ENCODE assay signal across 9 cellular contexts in the genomic region with DNA sequence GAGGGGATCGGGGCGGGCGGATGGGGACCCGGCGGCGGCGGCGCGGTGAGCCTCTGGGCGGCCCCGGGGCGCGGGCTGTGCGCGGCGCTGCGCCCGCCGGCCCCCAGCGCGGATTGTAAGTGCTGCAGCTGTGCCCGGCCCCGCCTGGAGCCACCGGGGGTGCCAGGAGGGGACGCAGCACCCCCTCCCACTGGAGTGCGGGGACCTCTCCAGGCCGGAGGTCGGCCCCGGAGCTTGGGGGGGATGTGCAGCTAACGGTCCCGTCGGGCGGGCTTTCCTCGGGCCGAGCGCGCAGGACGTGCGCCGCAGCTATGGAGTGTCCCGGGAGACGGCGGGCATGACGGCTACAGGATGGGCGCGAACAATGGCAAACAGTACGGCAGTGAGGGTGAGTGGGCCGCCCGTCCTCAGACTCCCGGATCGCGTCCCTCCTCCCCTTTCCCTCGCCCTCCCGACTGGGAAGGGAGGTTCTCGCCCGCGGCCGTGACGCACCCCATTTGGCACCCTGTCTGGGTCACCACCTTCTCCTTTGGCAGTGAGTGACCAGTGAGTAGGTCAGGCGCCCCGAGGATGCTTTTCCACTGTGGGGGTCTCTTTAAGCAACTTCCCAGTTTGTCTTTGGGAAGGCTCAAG. TPM values are rescaled to one million over a fixed set of nuclear protein-coding genes. Genes with fewer than 3 reads are reported as not detected.
DNase-seq lines count a peak whose midpoint lies in the region; ATAC-seq, FAIRE-seq and TF ChIP-seq lines count a peak whose summit lies in the region.
"Had no signal": no experiment of that assay in that cellular context is flagged by ENCODE, and none has a peak within 500 bp of the region (broad histone marks: within the 10 kb centered on the region; RNA-seq: fewer than 3 reads in every experiment).

No MANE protein-coding gene starts in this region.

- H3K4me1 ChIP-seq in right cardiac atrium (ENCODE audit: control insufficient read depth, insufficient read depth, low read length) (peaks cover 3% of the 10 kb centered on the region), rectal smooth muscle tissue (ENCODE audit: control insufficient read depth, insufficient read depth, low read length) (peaks cover 9% of the 10 kb centered on the region)

- intact Hi-C loops in right cardiac atrium (cut with DNase I): no loop called here
- intact Hi-C loops in activated CD4-positive, alpha-beta T cell treated with anti-CD3 and anti-CD28 coated beads, Interleukin-2, amount 10 ng/mL, durations not matched to agents 24 days and 14 days (cut with micrococcal nuclease): no loop called here

- WGBS in right cardiac atrium: 1% methylated on average over 61 of the region's 61 CpGs

- CTCF ChIA-PET in WTC11 (lab: Charles Lee): no interaction called here

- no peak overlapping the region for H3K27ac Mint-ChIP-seq in WTC11
- H3K27ac Mint-ChIP-seq in activated CD4-positive, alpha-beta T cell treated with anti-CD3 and anti-CD28 coated beads, Interleukin-2, amount 10 ng/mL, durations not matched to agents 24 days and 14 days: no peak overlapping the region

- H3K9me3 ChIP-seq in right cardiac atrium (ENCODE audit: control insufficient read depth, low read length): no peaks in the 10 kb centered on the region
- H3K9me3 ChIP-seq: neutrophil had no signal

- H3K4me3 Mint-ChIP-seq in WTC11: peak overlapping the region; percentile 87
- no peak overlapping the region for H3K4me3 Mint-ChIP-seq in activated CD4-positive, alpha-beta T cell treated with anti-CD3 and anti-CD28 coated beads, Interleukin-2, amount 10 ng/mL, durations not matched to agents 24 days and 14 days

- H3K4me3 ChIP-seq in right cardiac atrium (ENCODE audit: low read length) (peak overlapping the region; percentile 73), rectal smooth muscle tissue (ENCODE audit: low read length) (peak overlapping the region; percentile 81)

- TF ChIP-seq POLR2A in H54 (IDR thresholded peaks at IDR 0.05; ENCODE audit: low read depth, low read length): peak; percentile 68

- DNase-seq in H54 (ENCODE audit: insufficient read length, low spot score): peak; percentile 79
- DNase-seq in WTC11 (ENCODE audit: low spot score): peak; percentile 45
- DNase-seq in right cardiac atrium: peak; percentile 85 to 91 (median 90)
- DNase-seq in stimulated activated naive CD4-positive, alpha-beta T cell (lab: John Stamatoyannopoulos, UW): no peak
- no peak for DNase-seq in NCI-H2196 treated with DMSO at 0.1 percent for 48 hours (lab: John Stamatoyannopoulos, UW; ENCODE audit: unreplicated experiment)
- no peak for DNase-seq in stimulated activated CD4-positive, alpha-beta T cell treated with anti-CD3 and anti-CD28 coated beads, Interleukin-4, amount 100 ng/mL, for 24 hours
- no peak for DNase-seq in activated CD4-positive, alpha-beta T cell treated with anti-CD3 and anti-CD28 coated beads, Interleukin-2, amount 10 ng/mL, durations not matched to agents 24 days and 14 days

- no peaks in the 10 kb centered on the region; the same call in 1 of the 2 replicates for H3K27me3 Mint-ChIP-seq in WTC11 (ENCODE audit: low read depth)
- H3K27me3 Mint-ChIP-seq in activated CD4-positive, alpha-beta T cell treated with anti-CD3 and anti-CD28 coated beads, Interleukin-2, amount 10 ng/mL, durations not matched to agents 24 days and 14 days: peaks cover 28% of the 10 kb centered on the region

- H3K36me3 ChIP-seq in rectal smooth muscle tissue (ENCODE audit: control insufficient read depth, insufficient read depth, low read length): no peaks in the 10 kb centered on the region
- H3K36me3 ChIP-seq: neutrophil had no signal

- H3K9me3 Mint-ChIP-seq in WTC11: no peaks in the 10 kb centered on the region
- H3K9me3 Mint-ChIP-seq in activated CD4-positive, alpha-beta T cell treated with anti-CD3 and anti-CD28 coated beads, Interleukin-2, amount 10 ng/mL, durations not matched to agents 24 days and 14 days: peaks cover 2% of the 10 kb centered on the region

- H3K27me3 ChIP-seq in right cardiac atrium (ENCODE audit: control insufficient read depth, insufficient read depth) (no peaks in the 10 kb centered on the region), rectal smooth muscle tissue (ENCODE audit: control insufficient read depth, insufficient read depth, low read length) (no peaks in the 10 kb centered on the region)

- peak overlapping the region; percentile 73 for H3K27ac ChIP-seq in right cardiac atrium (ENCODE audit: low read length)
- peak overlapping the region; percentile 59 for H3K27ac ChIP-seq in rectal smooth muscle tissue (ENCODE audit: low read depth, low read length)
- H3K27ac ChIP-seq: neutrophil had no signal

- peaks cover 63% of the 10 kb centered on the region for H3K4me1 Mint-ChIP-seq in WTC11
- no peaks in the 10 kb centered on the region for H3K4me1 Mint-ChIP-seq in activated CD4-positive, alpha-beta T cell treated with anti-CD3 and anti-CD28 coated beads, Interleukin-2, amount 10 ng/mL, durations not matched to agents 24 days and 14 days

- no peak for FAIRE-seq in H54 (lab: Jason Lieb, UNC)

- POLR2A ChIA-PET in WTC11 (lab: Charles Lee): interaction anchor here (1.1 kb wide), 1 partner anchor 38 kb away, joined by 3 read pairs; no protein-coding TSS in a partner anchor

- ATAC-seq in WTC11: peak; percentile 53
- peak; percentile 73 to 86 for ATAC-seq in right cardiac atrium

- 0 out of 2 replicates have a peak, but pooled peaks cover 5% of the 10 kb centered on the region for H3K36me3 Mint-ChIP-seq in WTC11
- H3K36me3 Mint-ChIP-seq in activated CD4-positive, alpha-beta T cell treated with anti-CD3 and anti-CD28 coated beads, Interleukin-2, amount 10 ng/mL, durations not matched to agents 24 days and 14 days (ENCODE audit: low read depth): no peaks in the 10 kb centered on the region

- no peak for TF ChIP-seq CTCF in WTC11 (IDR thresholded peaks at IDR 0.05)

- H3K9ac ChIP-seq in rectal smooth muscle tissue (ENCODE audit: low read length): peak overlapping the region; percentile 3

TF ChIP-seq in WTC11, 78 proteins besides CTCF, POLR2A, EP300 and RAD21 (continues in another document):
- TF ChIP-seq CREB1 (CRISPR knock-in tag; IDR thresholded peaks at IDR 0.05) (no peak), TEAD1 (CRISPR knock-in tag; IDR thresholded peaks at IDR 0.05) (no peak), ZNF416 (CRISPR knock-in tag; IDR thresholded peaks at IDR 0.05) (no peak), ZNF263 (CRISPR knock-in tag; IDR thresholded peaks at IDR 0.05; ENCODE audit: low read depth) (no peak; the same call in 1 of the 2 replicates)
- TF ChIP-seq, protein P1, sequence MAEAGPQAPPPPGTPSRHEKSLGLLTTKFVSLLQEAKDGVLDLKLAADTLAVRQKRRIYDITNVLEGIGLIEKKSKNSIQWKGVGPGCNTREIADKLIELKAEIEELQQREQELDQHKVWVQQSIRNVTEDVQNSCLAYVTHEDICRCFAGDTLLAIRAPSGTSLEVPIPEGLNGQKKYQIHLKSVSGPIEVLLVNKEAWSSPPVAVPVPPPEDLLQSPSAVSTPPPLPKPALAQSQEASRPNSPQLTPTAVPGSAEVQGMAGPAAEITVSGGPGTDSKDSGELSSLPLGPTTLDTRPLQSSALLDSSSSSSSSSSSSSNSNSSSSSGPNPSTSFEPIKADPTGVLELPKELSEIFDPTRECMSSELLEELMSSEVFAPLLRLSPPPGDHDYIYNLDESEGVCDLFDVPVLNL (CRISPR knock-in tag; IDR thresholded peaks at IDR 0.05; ENCODE audit: borderline replicate concordance, low read depth): no peak
- TF ChIP-seq, protein P2, sequence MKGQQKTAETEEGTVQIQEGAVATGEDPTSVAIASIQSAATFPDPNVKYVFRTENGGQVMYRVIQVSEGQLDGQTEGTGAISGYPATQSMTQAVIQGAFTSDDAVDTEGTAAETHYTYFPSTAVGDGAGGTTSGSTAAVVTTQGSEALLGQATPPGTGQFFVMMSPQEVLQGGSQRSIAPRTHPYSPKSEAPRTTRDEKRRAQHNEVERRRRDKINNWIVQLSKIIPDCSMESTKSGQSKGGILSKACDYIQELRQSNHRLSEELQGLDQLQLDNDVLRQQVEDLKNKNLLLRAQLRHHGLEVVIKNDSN (CRISPR knock-in tag; IDR thresholded peaks at IDR 0.05): no peak
- TF ChIP-seq, protein P3, sequence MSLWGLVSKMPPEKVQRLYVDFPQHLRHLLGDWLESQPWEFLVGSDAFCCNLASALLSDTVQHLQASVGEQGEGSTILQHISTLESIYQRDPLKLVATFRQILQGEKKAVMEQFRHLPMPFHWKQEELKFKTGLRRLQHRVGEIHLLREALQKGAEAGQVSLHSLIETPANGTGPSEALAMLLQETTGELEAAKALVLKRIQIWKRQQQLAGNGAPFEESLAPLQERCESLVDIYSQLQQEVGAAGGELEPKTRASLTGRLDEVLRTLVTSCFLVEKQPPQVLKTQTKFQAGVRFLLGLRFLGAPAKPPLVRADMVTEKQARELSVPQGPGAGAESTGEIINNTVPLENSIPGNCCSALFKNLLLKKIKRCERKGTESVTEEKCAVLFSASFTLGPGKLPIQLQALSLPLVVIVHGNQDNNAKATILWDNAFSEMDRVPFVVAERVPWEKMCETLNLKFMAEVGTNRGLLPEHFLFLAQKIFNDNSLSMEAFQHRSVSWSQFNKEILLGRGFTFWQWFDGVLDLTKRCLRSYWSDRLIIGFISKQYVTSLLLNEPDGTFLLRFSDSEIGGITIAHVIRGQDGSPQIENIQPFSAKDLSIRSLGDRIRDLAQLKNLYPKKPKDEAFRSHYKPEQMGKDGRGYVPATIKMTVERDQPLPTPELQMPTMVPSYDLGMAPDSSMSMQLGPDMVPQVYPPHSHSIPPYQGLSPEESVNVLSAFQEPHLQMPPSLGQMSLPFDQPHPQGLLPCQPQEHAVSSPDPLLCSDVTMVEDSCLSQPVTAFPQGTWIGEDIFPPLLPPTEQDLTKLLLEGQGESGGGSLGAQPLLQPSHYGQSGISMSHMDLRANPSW (CRISPR knock-in tag; conservative IDR thresholded peaks at IDR 0.05; ENCODE audit: low read depth): no peak
- TF ChIP-seq, protein P4, sequence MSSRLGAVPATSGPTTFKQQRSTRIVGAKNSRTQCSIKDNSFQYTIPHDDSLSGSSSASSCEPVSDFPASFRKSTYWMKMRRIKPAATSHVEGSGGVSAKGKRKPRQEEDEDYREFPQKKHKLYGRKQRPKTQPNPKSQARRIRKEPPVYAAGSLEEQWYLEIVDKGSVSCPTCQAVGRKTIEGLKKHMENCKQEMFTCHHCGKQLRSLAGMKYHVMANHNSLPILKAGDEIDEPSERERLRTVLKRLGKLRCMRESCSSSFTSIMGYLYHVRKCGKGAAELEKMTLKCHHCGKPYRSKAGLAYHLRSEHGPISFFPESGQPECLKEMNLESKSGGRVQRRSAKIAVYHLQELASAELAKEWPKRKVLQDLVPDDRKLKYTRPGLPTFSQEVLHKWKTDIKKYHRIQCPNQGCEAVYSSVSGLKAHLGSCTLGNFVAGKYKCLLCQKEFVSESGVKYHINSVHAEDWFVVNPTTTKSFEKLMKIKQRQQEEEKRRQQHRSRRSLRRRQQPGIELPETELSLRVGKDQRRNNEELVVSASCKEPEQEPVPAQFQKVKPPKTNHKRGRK (CRISPR knock-in tag; IDR thresholded peaks at IDR 0.05; ENCODE audit: borderline replicate concordance): no peak

RNA-seq across cellular contexts. Expression of a gene that starts 0.5 kb away (rescaled TPM):
- total RNA-seq in WTC11 (2021) (13.8 to 15.9 TPM (median 14.4 TPM) in 3 replicates), right cardiac atrium (10 to 100 TPM; 16.1 to 22.2 (median 18.4) TPM)
- 10.2 TPM for polyA plus RNA-seq in right cardiac atrium
- total RNA-seq in activated CD4-positive, alpha-beta T cell treated with anti-CD3 and anti-CD28 coated beads, Interleukin-2, amount 10 ng/mL, durations not matched to agents 24 days and 14 days: not detected in 2 replicates

Comparison
In these comparisons a context has a peak if more than half of its experiments do, and no peak if none do; other contexts are left out.
1. DNase-seq: peak in H54 (single experiment), WTC11 (single experiment) and right cardiac atrium (3 of 3); none in stimulated activated naive CD4-positive, alpha-beta T cell (0 of 6), NCI-H2196 treated with DMSO at 0.1 percent for 48 hours (single experiment), stimulated activated CD4-positive, alpha-beta T cell treated with anti-CD3 and anti-CD28 coated beads, Interleukin-4, amount 100 ng/mL, for 24 hours (single experiment) and activated CD4-positive, alpha-beta T cell treated with anti-CD3 and anti-CD28 coated beads, Interleukin-2, amount 10 ng/mL, durations not matched to agents 24 days and 14 days (single experiment).
2. RNA of a gene that starts 0.5 kb away (total RNA-seq): 16.1 to 22.2 TPM in right cardiac atrium and 13.8 to 15.9 TPM in WTC11; not detected in activated CD4-positive, alpha-beta T cell treated with anti-CD3 and anti-CD28 coated beads, Interleukin-2, amount 10 ng/mL, durations not matched to agents 24 days and 14 days; every median in the first group is over 10 times any median in the second.